In the genomic region with DNA sequence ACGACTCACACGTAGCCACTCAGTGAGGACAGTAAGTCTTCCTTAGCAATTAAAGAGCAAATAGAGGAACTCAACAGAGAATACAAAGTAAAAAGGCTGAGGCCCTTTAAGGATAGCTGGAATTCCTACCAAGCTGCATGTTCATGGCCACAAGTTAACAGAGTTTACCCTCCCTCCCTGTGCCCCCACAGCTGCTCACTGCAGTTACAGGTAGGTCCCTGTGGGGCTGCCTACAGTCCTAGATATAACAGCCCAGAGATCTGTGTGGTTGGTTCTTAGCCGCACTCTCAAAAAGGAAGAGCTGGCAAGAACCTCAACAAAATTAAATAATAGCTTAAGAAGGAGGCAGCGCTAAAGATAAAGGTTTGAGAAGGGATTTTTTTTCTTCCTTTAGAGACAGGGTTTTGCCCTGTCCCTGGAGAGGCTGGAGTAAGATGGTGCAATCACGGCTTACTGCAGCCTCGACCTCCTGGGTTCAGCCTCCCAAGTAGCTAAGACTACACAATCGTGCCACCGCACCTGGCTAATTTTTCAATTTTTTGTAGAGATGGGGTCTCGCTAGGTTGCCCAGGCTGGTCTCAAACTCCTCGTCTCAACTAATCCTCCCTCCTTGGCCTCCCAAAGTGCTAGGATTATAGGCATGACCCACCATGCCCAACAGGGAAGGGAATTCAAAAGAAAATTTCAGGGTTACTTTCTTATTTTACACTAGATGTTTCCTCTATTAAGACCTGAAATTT, we compare ENCODE assay signal across 22 cellular contexts. TPM values are rescaled to one million over a fixed set of nuclear protein-coding genes. Genes with fewer than 3 reads are reported as not detected.
DNase-seq lines count a peak whose midpoint lies in the region; ATAC-seq, FAIRE-seq and TF ChIP-seq lines count a peak whose summit lies in the region.
"Had no signal": no experiment of that assay in that cellular context is flagged by ENCODE, and none has a peak within 500 bp of the region (broad histone marks: within the 10 kb centered on the region; RNA-seq: fewer than 3 reads in every experiment).

No MANE protein-coding gene starts in this region.

- H3K9ac ChIP-seq in endodermal cell (ENCODE audit: extremely low read depth, low read length, poor library complexity, severe bottlenecking), result no peak overlapping the region

- H3K9me3 Mint-ChIP-seq in Caco-2 (ENCODE audit: unreplicated experiment) (peaks cover 9% of the 10 kb centered on the region), endodermal cell (no peaks in the 10 kb centered on the region)
- H3K9me3 Mint-ChIP-seq: central memory CD8-positive, alpha-beta T cell; T-helper 2 cell treated with Interferon-gamma antibody and Interleukin-4, amounts not matched to agents 5 μg/mL and 100 μg/mL, for 36 hours had no signal

- no peak for DNase-seq in A549 (ENCODE audit: low read depth in 1 of 2, low spot score in 1 of 2)
- peak in 1 of 2 experiments; percentile 39 for DNase-seq in Caco-2
- DNase-seq in OCI-M1 (lab: John Stamatoyannopoulos, UW), result peak; percentile 31
- peak; percentile 80 for DNase-seq in endodermal cell
- no peak for DNase-seq in SIG-M5 (lab: John Stamatoyannopoulos, UW)
- no peak for DNase-seq in stimulated activated CD4-positive, alpha-beta T cell treated with anti-CD3 and anti-CD28 coated beads, Interleukin-1b, Interleukin-23, amount 100 ng/mL, for 48 hours
- no peak for DNase-seq in GM13976 (ENCODE audit: low spot score)
- DNase-seq: Calu3; effector CD4-positive, alpha-beta T cell; GDM1; head of caudate nucleus; NCI-H1694; NCI-H345; nephron progenitor cell; psoas muscle; spleen had no signal

- H3K27ac Mint-ChIP-seq in Caco-2 (ENCODE audit: unreplicated experiment) (peak overlapping the region; percentile 25), endodermal cell (no peak overlapping the region)
- H3K27ac Mint-ChIP-seq: T-helper 2 cell treated with Interferon-gamma antibody and Interleukin-4, amounts not matched to agents 5 μg/mL and 100 μg/mL, for 36 hours had no signal

- no peaks in the 10 kb centered on the region for H3K9me3 ChIP-seq in A549
- H3K9me3 ChIP-seq in Caco-2, result no peaks in the 10 kb centered on the region
- no peaks in the 10 kb centered on the region for H3K9me3 ChIP-seq in endodermal cell (ENCODE audit: control insufficient read depth, low read length)
- H3K9me3 ChIP-seq: psoas muscle, spleen, thoracic aorta had no signal

- H3K36me3 Mint-ChIP-seq in Caco-2 (ENCODE audit: insufficient read depth, unreplicated experiment) (no peaks in the 10 kb centered on the region), endodermal cell (ENCODE audit: low read depth) (peaks cover 3% of the 10 kb centered on the region)

- WGBS in A549 (ENCODE audit: missing lambda C conversion rate), result 77% methylated on average over 10 of the region's 10 CpGs
- 80 to 91% methylated on average over 4 to 10 of the region's 10 CpGs for WGBS in endodermal cell (ENCODE audit: insufficient coverage in 1 of 2, insufficient read length in 1 of 2), 2 experiments

- H3K4me1 ChIP-seq in A549, result peaks cover 28% of the 10 kb centered on the region; the same call in 2 of the 3 replicates
- H3K4me1 ChIP-seq in Caco-2, result peaks cover 34% of the 10 kb centered on the region
- H3K4me1 ChIP-seq in endodermal cell (ENCODE audit: control insufficient read depth, insufficient read depth, low read length), result no peaks in the 10 kb centered on the region

- H3K4me3 Mint-ChIP-seq in Caco-2 (ENCODE audit: unreplicated experiment) (no peak overlapping the region), endodermal cell (no peak overlapping the region)
- H3K4me3 Mint-ChIP-seq: central memory CD8-positive, alpha-beta T cell; nephron progenitor cell; T-helper 2 cell treated with Interferon-gamma antibody and Interleukin-4, amounts not matched to agents 5 μg/mL and 100 μg/mL, for 36 hours had no signal

- CTCF ChIA-PET in A549 (lab: Yijun Ruan, JAX), result interaction anchor here (0.9 to 1.4 kb wide), 5 partner anchors 15 to 93 kb away, joined by 3 to 5 read pairs (median 4); a partner anchor contains a TSS
- CTCF ChIA-PET in Caco-2 (lab: Charles Lee), result interaction anchor here (1.4 to 1.5 kb wide), 2 partner anchors 9 to 20 kb away, joined by 5 to 8 read pairs; a partner anchor contains a TSS

- no peak overlapping the region for H3K4me2 ChIP-seq in A549

- FAIRE-seq in A549 (lab: Jason Lieb, UNC), result no peak
- FAIRE-seq: GM12892, islet of Langerhans had no signal

- no peak for TF ChIP-seq POLR2A in A549 (IDR thresholded peaks at IDR 0.05; ENCODE audit: low read length)

- H3K36me3 ChIP-seq in Caco-2 (ENCODE audit: control insufficient read depth, insufficient read depth, low read length) (no peaks in the 10 kb centered on the region), endodermal cell (ENCODE audit: control insufficient read depth, insufficient read depth, low read length) (no peaks in the 10 kb centered on the region)
- H3K36me3 ChIP-seq: spleen, thoracic aorta had no signal

- no peak for TF ChIP-seq RAD21 in A549 (conservative IDR thresholded peaks at IDR 0.05 in 1 of 2, IDR thresholded peaks at IDR 0.05 in 1 of 2)

- intact Hi-C loops in Caco-2 (cut with micrococcal nuclease; ENCODE audit: unreplicated experiment), result loop anchor here (2.0 kb wide), 1 partner anchor 20 kb away; a partner anchor contains a TSS

- in situ Hi-C loops in GM13976 (cut with MboI; ENCODE audit: low sequenced_read_pairs, unreplicated experiment), result no loop called here

- TF ChIP-seq EP300 in A549 (IDR thresholded peaks at IDR 0.05), result no peak

- H3K27ac ChIP-seq in A549, result no peak overlapping the region
- H3K27ac ChIP-seq in endodermal cell (ENCODE audit: low read depth, low read length), result no peak overlapping the region
- H3K27ac ChIP-seq: psoas muscle, spleen, thoracic aorta had no signal

- H3K4me1 Mint-ChIP-seq in Caco-2 (ENCODE audit: low read depth, unreplicated experiment) (peaks cover 29% of the 10 kb centered on the region), endodermal cell (peaks cover 17% of the 10 kb centered on the region)

- BruUV-seq in Caco-2 (replicated peaks; lab: Mats Ljungman, UMichigan), result no TSS peak

- no peak for TF ChIP-seq CTCF in A549 (IDR thresholded peaks at IDR 0.05)
- peak in 1 of 2 experiments; percentile 3 for TF ChIP-seq CTCF in Caco-2 (IDR thresholded peaks at IDR 0.05; ENCODE audit: insufficient read depth in 1 of 2, low read depth in 1 of 2, low read length in 1 of 2, severe bottlenecking in 1 of 2, unreplicated experiment in 1 of 2)
- TF ChIP-seq CTCF in endodermal cell (conservative IDR thresholded peaks at IDR 0.05), result peak; percentile 48
- no peak for TF ChIP-seq CTCF in GM13976 (IDR thresholded peaks at IDR 0.05; ENCODE audit: borderline replicate concordance, control extremely low read depth, extremely low read depth, insufficient read depth, missing control alignments)

- POLR2A ChIA-PET in A549 (lab: Yijun Ruan, JAX) (no interaction called here), Caco-2 (lab: Charles Lee) (interaction anchor here (1.0 kb wide), 1 partner anchor 20 kb away, joined by 11 read pairs; a partner anchor contains a TSS)

- H3K27me3 ChIP-seq in Caco-2 (replicated peaks; ENCODE audit: control insufficient read depth, insufficient read depth, low read length) (no peaks in the 10 kb centered on the region), endodermal cell (ENCODE audit: control insufficient read depth, insufficient read depth, low read length, poor library complexity, severe bottlenecking) (no peaks in the 10 kb centered on the region)

- H3K27me3 Mint-ChIP-seq in Caco-2 (ENCODE audit: insufficient read depth, unreplicated experiment) (no peaks in the 10 kb centered on the region), endodermal cell (ENCODE audit: insufficient read depth) (no peaks in the 10 kb centered on the region)
- H3K27me3 Mint-ChIP-seq: central memory CD8-positive, alpha-beta T cell had no signal

- ATAC-seq in A549 (peak; percentile 72 to 74; a peak in 5 of 6 replicates), GM18498 (IDR thresholded peaks at IDR 0.05; ENCODE audit: unreplicated experiment) (no peak)

- H3K4me3 ChIP-seq in A549, result no peak overlapping the region
- H3K4me3 ChIP-seq in Caco-2 (ENCODE audit: low read depth, low read length), result no peak overlapping the region
- H3K4me3 ChIP-seq in endodermal cell (ENCODE audit: low read length), result no peak overlapping the region
- H3K4me3 ChIP-seq: psoas muscle, spleen, thoracic aorta had no signal

TF ChIP-seq in A549, 52 proteins besides CTCF, POLR2A, EP300 and RAD21:
- TF ChIP-seq, protein P1, sequence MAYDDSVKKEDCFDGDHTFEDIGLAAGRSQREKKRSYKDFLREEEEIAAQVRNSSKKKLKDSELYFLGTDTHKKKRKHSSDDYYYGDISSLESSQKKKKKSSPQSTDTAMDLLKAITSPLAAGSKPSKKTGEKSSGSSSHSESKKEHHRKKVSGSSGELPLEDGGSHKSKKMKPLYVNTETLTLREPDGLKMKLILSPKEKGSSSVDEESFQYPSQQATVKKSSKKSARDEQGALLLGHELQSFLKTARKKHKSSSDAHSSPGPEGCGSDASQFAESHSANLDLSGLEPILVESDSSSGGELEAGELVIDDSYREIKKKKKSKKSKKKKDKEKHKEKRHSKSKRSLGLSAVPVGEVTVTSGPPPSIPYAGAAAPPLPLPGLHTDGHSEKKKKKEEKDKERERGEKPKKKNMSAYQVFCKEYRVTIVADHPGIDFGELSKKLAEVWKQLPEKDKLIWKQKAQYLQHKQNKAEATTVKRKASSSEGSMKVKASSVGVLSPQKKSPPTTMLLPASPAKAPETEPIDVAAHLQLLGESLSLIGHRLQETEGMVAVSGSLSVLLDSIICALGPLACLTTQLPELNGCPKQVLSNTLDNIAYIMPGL (CRISPR knock-in tag; IDR thresholded peaks at IDR 0.05; ENCODE audit: borderline replicate concordance), result no peak
- no peak for TF ChIP-seq HOXA7 (CRISPR knock-in tag; IDR thresholded peaks at IDR 0.05)

RNA-seq across cellular contexts. Expression of a gene that starts 19.3 kb away (rescaled TPM):
- polyA plus RNA-seq in A549 (2011; rRNA removed), result 9.6 and 9.9 TPM in 2 replicates
- polyA plus RNA-seq in A549 (2012; cell fraction: cytosol; rRNA removed), result 2.9 and 3.7 TPM in 2 replicates
- 3.2 and 4.2 TPM in 2 replicates for polyA plus RNA-seq in A549 (2012; cell fraction: nucleus; rRNA removed)
- polyA plus RNA-seq in A549 (2017; fragmentation: RNase III; extraction: RNeasy Plus Mini Kit Qiagen cat#74134 plus additional on column Dnase treatment), result 7.0 to 7.2 TPM (median 7.1 TPM) in 3 replicates
- 21.4 TPM in 2 replicates for polyA minus RNA-seq in A549 (2011; rRNA and poly(A)+ RNA removed)
- 45.3 and 47.4 TPM in 2 replicates for total RNA-seq in Caco-2 (2022)
- 10 to 100 TPM in 1 of 2 donors, 1 to 10 TPM in 1; 6.9 to 10.3 TPM for total RNA-seq in endodermal cell
- polyA plus RNA-seq in endodermal cell (2013, experiment 1 of 2), result 8.2 TPM
- polyA plus RNA-seq in endodermal cell (2013, experiment 2 of 2), result 7.4 TPM

Comparison
In these comparisons a context has a peak if more than half of its experiments do, and no peak if none do; other contexts are left out.
1. DNase-seq: peak in OCI-M1 (single experiment) and endodermal cell (single experiment); none in A549 (0 of 2), SIG-M5 (single experiment), stimulated activated CD4-positive, alpha-beta T cell treated with anti-CD3 and anti-CD28 coated beads, Interleukin-1b, Interleukin-23, amount 100 ng/mL, for 48 hours (single experiment) and GM13976 (single experiment).